8 cellular contexts compared by ENCODE assay signal in genomic region chr1:155134858-155135415, GRCh38. TPM values are rescaled to one million over a fixed set of nuclear protein-coding genes. Genes with fewer than 3 reads are reported as not detected.
DNase-seq lines count a peak whose midpoint lies in the region; ATAC-seq, FAIRE-seq and TF ChIP-seq lines count a peak whose summit lies in the region.

No MANE protein-coding gene starts in this region.

- no peaks in the 10 kb centered on the region for H3K27me3 ChIP-seq in right lobe of liver

- peak overlapping the region; percentile 97 to 100 (median 99) for H3K27ac ChIP-seq in right lobe of liver

- WGBS in right lobe of liver (ENCODE audit: insufficient coverage, low coverage, low lambda C conversion rate, missing lambda C conversion rate): 2% methylated on average over 16 of the region's 18 CpGs

- peaks cover 0 to 52% (median 21%) of the 10 kb centered on the region in 4 donors for H3K4me1 ChIP-seq in right lobe of liver

- FAIRE-seq in A204.1 (lab: Jason Lieb, UNC) (peak; percentile 57), GM18507 (lab: Jason Lieb, UNC) (peak; percentile 42)

- TF ChIP-seq CTCF in right lobe of liver (IDR thresholded peaks at IDR 0.05): no peak

- ATAC-seq in activated CD4-positive, CD25-positive, alpha-beta regulatory T cell treated with anti-CD3 and anti-CD28 coated beads, Interleukin-2, amount 50 U/mL, for 24 hours: peak; percentile 39 to 44
- peak; percentile 49 to 68 (median 54) for ATAC-seq in right lobe of liver

- intact Hi-C loops in right lobe of liver (cut with DNase I): no loop called here

- no peaks in the 10 kb centered on the region for H3K9me3 ChIP-seq in right lobe of liver

- peak overlapping the region; percentile 43 to 96 (median 84) for H3K4me3 ChIP-seq in right lobe of liver

- no peak for TF ChIP-seq POLR2A in right lobe of liver (IDR thresholded peaks at IDR 0.05)

- peaks cover 0 to 46% (median 25%) of the 10 kb centered on the region in 4 donors for H3K36me3 ChIP-seq in right lobe of liver

- no peak for DNase-seq in GM18507 (ENCODE audit: extremely low spot score, insufficient read length, low read depth)
- DNase-seq in NCI-H2196 (lab: John Stamatoyannopoulos, UW; ENCODE audit: unreplicated experiment): peak; percentile 61
- DNase-seq in dermis microvascular lymphatic vessel endothelial cell (ENCODE audit: low read depth in 2 of 2): peak; percentile 95 to 98
- DNase-seq in right lobe of liver: peak; percentile 88 to 94 (median 91)
- DNase-seq in stimulated activated CD4-positive, alpha-beta T cell treated with anti-CD3 and anti-CD28 coated beads, Interleukin-4, amount 100 ng/mL, for 24 hours: peak; percentile 85
- DNase-seq in retina: no peak

RNA-seq across cellular contexts. Expression of gene SLC50A1, which starts 0.7 kb away (rescaled TPM):
- total RNA-seq in dermis microvascular lymphatic vessel endothelial cell (48.5 and 48.7 TPM in 2 replicates), right lobe of liver (10 to 100 TPM; 16.2 to 28.1 (median 24.4) TPM)

RNA-seq across cellular contexts. Expression of gene DPM3, which starts 5.4 kb away (rescaled TPM):
- total RNA-seq in dermis microvascular lymphatic vessel endothelial cell: 24.7 and 40.4 TPM in 2 replicates
- 100 to 1,000 TPM in 1 of 6 experiments, 10 to 100 TPM in 5; 50.4 to 106 (median 60.4) TPM for total RNA-seq in right lobe of liver

RNA-seq across cellular contexts. Expression of gene EFNA1, which starts 7.3 kb away (rescaled TPM):
- total RNA-seq in dermis microvascular lymphatic vessel endothelial cell: 132 and 215 TPM in 2 replicates
- total RNA-seq in right lobe of liver: 100 to 1,000 TPM in 5 of 6 experiments, 10 to 100 TPM in 1; 87.5 to 419 (median 196) TPM

RNA-seq across cellular contexts. Expression of gene KRTCAP2, which starts 38.2 kb away (rescaled TPM):
- total RNA-seq in dermis microvascular lymphatic vessel endothelial cell (126 and 157 TPM in 2 replicates), right lobe of liver (100 to 1,000 TPM in 3 of 6 experiments, 10 to 100 TPM in 3; 85.5 to 145 (median 99.9) TPM)

RNA-seq across cellular contexts. Expression of gene TRIM46, which starts 38.7 kb away (rescaled TPM):
- total RNA-seq in dermis microvascular lymphatic vessel endothelial cell (1.8 and 1.9 TPM in 2 replicates), right lobe of liver (under 1 TPM in 2 of 6 experiments, not detected in 4; 0.09 to 0.15 TPM)

Comparison
In these comparisons a context has a peak if more than half of its experiments do, and no peak if none do; other contexts are left out.
1. DNase-seq: peak in NCI-H2196 (single experiment), dermis microvascular lymphatic vessel endothelial cell (2 of 2), right lobe of liver (3 of 3) and stimulated activated CD4-positive, alpha-beta T cell treated with anti-CD3 and anti-CD28 coated beads, Interleukin-4, amount 100 ng/mL, for 24 hours (single experiment); none in GM18507 (single experiment) and retina (single experiment).